In the genomic region with DNA sequence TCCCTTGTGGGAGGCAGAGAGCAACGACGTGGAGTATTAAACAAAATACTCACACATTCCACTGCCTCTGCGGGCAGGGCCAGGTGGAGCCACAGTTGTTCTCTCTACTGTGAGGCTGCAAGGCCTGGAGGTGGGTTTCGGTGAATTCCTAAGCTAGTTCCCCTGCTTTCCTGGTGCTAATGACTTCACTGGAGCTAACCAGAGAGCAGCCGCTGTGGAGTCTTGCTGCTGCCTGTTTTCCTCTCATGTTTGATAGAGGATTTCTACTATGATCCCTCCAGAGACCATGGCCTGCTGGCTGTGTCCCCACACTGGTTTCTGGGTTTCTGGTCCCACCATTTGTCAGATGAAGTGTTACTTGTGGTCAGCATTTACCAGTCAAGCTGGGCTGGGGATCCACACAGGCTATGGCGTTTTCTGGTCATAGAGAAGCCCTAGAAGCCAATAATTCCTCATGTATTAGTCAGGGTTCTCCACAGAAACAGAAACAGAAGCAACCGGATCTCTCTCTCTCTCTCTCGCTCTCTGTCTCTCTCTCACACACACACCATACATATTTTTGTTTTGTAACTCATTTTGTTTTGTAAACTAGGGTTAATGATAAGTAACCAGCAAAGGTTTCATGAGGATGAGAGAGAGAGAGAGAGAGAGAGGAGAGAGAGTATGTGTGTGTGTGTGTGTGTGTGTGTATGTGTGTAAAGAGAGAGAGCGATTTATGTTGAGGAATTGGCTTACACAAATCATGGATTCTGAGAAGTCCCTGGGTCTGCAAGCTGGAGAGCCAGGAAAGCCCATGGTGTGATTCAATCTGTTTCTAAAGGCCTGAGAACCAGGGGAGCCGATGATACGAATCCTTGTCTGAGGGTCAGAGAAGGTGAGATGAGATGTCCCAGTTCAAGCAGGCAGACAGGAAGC, we compare ENCODE assay signal across 13 cellular contexts.
DNase-seq lines count a peak whose midpoint lies in the region; ATAC-seq and TF ChIP-seq lines count a peak whose summit lies in the region.
"Had no signal": no experiment of that assay in that cellular context is flagged by ENCODE, and none has a peak within 500 bp of the region (broad histone marks: within the 10 kb centered on the region; RNA-seq: fewer than 3 reads in every experiment).

No MANE protein-coding gene starts in this region.

- H3K4me2 ChIP-seq in SK-N-SH, result no peak overlapping the region

- H2AFZ ChIP-seq in SK-N-SH (ENCODE audit: low read depth), result no peak overlapping the region

- H3K9me3 Mint-ChIP-seq in naive B cell, result peaks cover 0 to 5% (median 0%) of the 10 kb centered on the region in 7 donors
- H3K9me3 Mint-ChIP-seq: stimulated activated naive CD8-positive, alpha-beta T cell treated with anti-CD3 and anti-CD28 coated beads, Interleukin-15, Interleukin-2, amounts not matched to agents 100 ng/mL and 50 ng/mL, for 24 hours had no signal

- H3K36me3 Mint-ChIP-seq in naive B cell, result no peaks in the 10 kb centered on the region
- H3K36me3 Mint-ChIP-seq: CD8-positive, alpha-beta memory T cell had no signal

- no peak overlapping the region for H3K9ac ChIP-seq in SK-N-SH

- no peaks in the 10 kb centered on the region for H3K36me3 ChIP-seq in SK-N-SH (replicated peaks in 1 of 2; ENCODE audit: control insufficient read depth in 1 of 2, insufficient read depth in 2 of 2, low read length in 1 of 2)

- peak overlapping the region in 3 of 8 donors; percentile 9 to 78 (median 33) for H3K4me3 Mint-ChIP-seq in naive B cell
- H3K4me3 Mint-ChIP-seq: CD8-positive, alpha-beta memory T cell; stimulated activated naive CD8-positive, alpha-beta T cell treated with anti-CD3 and anti-CD28 coated beads, Interleukin-15, Interleukin-2, amounts not matched to agents 100 ng/mL and 50 ng/mL, for 24 hours had no signal

- no peak for TF ChIP-seq RAD21 in SK-N-SH (IDR thresholded peaks at IDR 0.05; ENCODE audit: low read length)

- TF ChIP-seq EP300 in SK-N-SH (IDR thresholded peaks at IDR 0.05; ENCODE audit: borderline replicate concordance in 1 of 2, low read depth in 1 of 2, low read length in 1 of 2), result no peak

- H3K9me2 ChIP-seq in SK-N-SH, result no peaks in the 10 kb centered on the region

- 40% methylated on average over 11 of the region's 11 CpGs for WGBS in SK-N-SH (ENCODE audit: low lambda C conversion rate)

- H3K27ac ChIP-seq in SK-N-SH (ENCODE audit: low read depth in 2 of 2, low read length in 1 of 2), result no peak overlapping the region

- no peaks in the 10 kb centered on the region for H3K27me3 Mint-ChIP-seq in naive B cell

- no peaks in the 10 kb centered on the region for H3F3A ChIP-seq in SK-N-SH (replicated peaks; ENCODE audit: insufficient read depth)

- peak; percentile 21 for DNase-seq in AG09309 (ENCODE audit: low read depth)
- peak; percentile 88 for DNase-seq in LHCN-M2 (ENCODE audit: low read depth)
- peak; percentile 72 for DNase-seq in epithelial cell of esophagus (ENCODE audit: low read depth)
- no peak for DNase-seq in naive B cell
- DNase-seq in mesenteric fat pad (ENCODE audit: low spot score), result no peak
- DNase-seq in HuH-7.5 (ENCODE audit: low spot score), result no peak
- no peak for DNase-seq in NK-92 treated with Interleukin-12 subunit alpha and Interleukin-12 subunit beta, amount 100 ng/mL, for 24 hours (lab: John Stamatoyannopoulos, UW)
- DNase-seq in SK-N-SH, result no peak
- DNase-seq: CD8-positive, alpha-beta memory T cell; NCI-H1048; stimulated activated CD4-positive, alpha-beta T cell treated with anti-CD3 and anti-CD28 coated beads, Interleukin-12 subunit alpha, Interleukin-12 subunit beta, amount 100 ng/mL, for 4 hours had no signal

- TF ChIP-seq CTCF in AG09309 (IDR thresholded peaks at IDR 0.05; ENCODE audit: control insufficient read depth, insufficient read depth, low read depth, low read length, missing control alignments), result no peak
- TF ChIP-seq CTCF in epithelial cell of esophagus (IDR thresholded peaks at IDR 0.05; ENCODE audit: insufficient read depth, low read depth, low read length, missing control alignments), result no peak
- no peak for TF ChIP-seq CTCF in SK-N-SH (IDR thresholded peaks at IDR 0.05)

- no peaks in the 10 kb centered on the region for H3K27me3 ChIP-seq in SK-N-SH (ENCODE audit: insufficient read depth)

- H3K4me3 ChIP-seq in AG09309 (ENCODE audit: control insufficient read depth, low read depth, low read length) (no peak overlapping the region), epithelial cell of esophagus (ENCODE audit: low read length) (no peak overlapping the region), SK-N-SH (ENCODE audit: low read depth in 2 of 2, low read length in 1 of 2) (no peak overlapping the region)

- no peaks in the 10 kb centered on the region for H4K20me1 ChIP-seq in SK-N-SH (ENCODE audit: insufficient read depth)

- H3K4me1 Mint-ChIP-seq in naive B cell, result peaks cover 34 to 45% (median 40%) of the 10 kb centered on the region in 3 donors
- H3K4me1 Mint-ChIP-seq: CD8-positive, alpha-beta memory T cell had no signal

- no peaks in the 10 kb centered on the region for H3K79me2 ChIP-seq in SK-N-SH (ENCODE audit: insufficient read depth)

- POLR2A ChIA-PET in SK-N-SH (lab: Yijun Ruan, JAX), result no interaction called here

- H3K9me3 ChIP-seq in SK-N-SH, result no peaks in the 10 kb centered on the region

- CTCF ChIA-PET in SK-N-SH (lab: Yijun Ruan, JAX), result no interaction called here

- no peak for ATAC-seq in naive B cell (ENCODE audit: low read depth in 2 of 2)
- ATAC-seq: left lobe of liver had no signal

- H3K27ac Mint-ChIP-seq in naive B cell, result peak overlapping the region in 5 of 6 donors; percentile 23 to 95 (median 35)
- H3K27ac Mint-ChIP-seq: CD8-positive, alpha-beta memory T cell; stimulated activated naive CD8-positive, alpha-beta T cell treated with anti-CD3 and anti-CD28 coated beads, Interleukin-15, Interleukin-2, amounts not matched to agents 100 ng/mL and 50 ng/mL, for 24 hours had no signal

- H3K4me1 ChIP-seq in SK-N-SH (ENCODE audit: control insufficient read depth in 1 of 2, insufficient read depth in 2 of 2, low read depth in 1 of 2, low read length in 1 of 2), result peaks cover 0 to 6% of the 10 kb centered on the region in 2 experiments; a peak in 1 of 4 replicates

TF ChIP-seq in SK-N-SH, 30 proteins besides CTCF, POLR2A, EP300 and RAD21:
- TF ChIP-seq POLR2AphosphoS5 (IDR thresholded peaks at IDR 0.05; ENCODE audit: low read depth, low read length) (no peak), FOXJ3 (CRISPR knock-in tag; IDR thresholded peaks at IDR 0.05) (no peak), SIN3A (IDR thresholded peaks at IDR 0.05; ENCODE audit: borderline replicate concordance, low read depth, low read length) (no peak), EZH2phosphoT487 (IDR thresholded peaks at IDR 0.05; ENCODE audit: borderline replicate concordance, low read depth) (no peak)
- TF ChIP-seq, protein P1, sequence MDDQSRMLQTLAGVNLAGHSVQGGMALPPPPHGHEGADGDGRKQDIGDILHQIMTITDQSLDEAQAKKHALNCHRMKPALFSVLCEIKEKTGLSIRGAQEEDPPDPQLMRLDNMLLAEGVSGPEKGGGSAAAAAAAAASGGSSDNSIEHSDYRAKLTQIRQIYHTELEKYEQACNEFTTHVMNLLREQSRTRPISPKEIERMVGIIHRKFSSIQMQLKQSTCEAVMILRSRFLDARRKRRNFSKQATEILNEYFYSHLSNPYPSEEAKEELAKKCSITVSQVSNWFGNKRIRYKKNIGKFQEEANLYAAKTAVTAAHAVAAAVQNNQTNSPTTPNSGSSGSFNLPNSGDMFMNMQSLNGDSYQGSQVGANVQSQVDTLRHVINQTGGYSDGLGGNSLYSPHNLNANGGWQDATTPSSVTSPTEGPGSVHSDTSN (IDR thresholded peaks at IDR 0.05), result no peak

Comparison
In these comparisons a context has a peak if more than half of its experiments do, and no peak if none do; other contexts are left out.
1. DNase-seq: peak in AG09309 (single experiment), LHCN-M2 (single experiment) and epithelial cell of esophagus (single experiment); none in naive B cell (single experiment), mesenteric fat pad (single experiment), HuH-7.5 (single experiment), NK-92 treated with Interleukin-12 subunit alpha and Interleukin-12 subunit beta, amount 100 ng/mL, for 24 hours (single experiment) and SK-N-SH (single experiment).